17 cellular contexts compared by ENCODE assay signal in genomic region chr20:10642859-10643559, GRCh38. TPM values are rescaled to one million over a fixed set of nuclear protein-coding genes. Genes with fewer than 3 reads are reported as not detected.
DNase-seq lines count a peak whose midpoint lies in the region; ATAC-seq and TF ChIP-seq lines count a peak whose summit lies in the region.
"Had no signal": no experiment of that assay in that cellular context is flagged by ENCODE, and none has a peak within 500 bp of the region (broad histone marks: within the 10 kb centered on the region; RNA-seq: fewer than 3 reads in every experiment).

No MANE protein-coding gene starts in this region.

- no peak for DNase-seq in activated naive CD8-positive, alpha-beta T cell treated with anti-CD3 and anti-CD28 coated beads, Interleukin-2, amount 50 U/mL, for 24 hours
- no peak for DNase-seq in activated naive CD8-positive, alpha-beta T cell treated with anti-CD3 and anti-CD28 coated beads for 36 hours
- DNase-seq in SJCRH30 (peak; percentile 60 to 81), esophagus squamous epithelium (lab: John Stamatoyannopoulos, UW) (no peak), stomach (no peak), HFFc6 (no peak)
- no peak for DNase-seq in stimulated activated CD4-positive, alpha-beta T cell treated with anti-CD3 and anti-CD28 coated beads, Interleukin-2, amount 100 ng/mL, for 48 hours
- DNase-seq: activated CD4-positive, CD25-positive, alpha-beta regulatory T cell; activated naive CD4-positive, alpha-beta T cell treated with anti-CD3 and anti-CD28 coated beads, Interleukin-2, amount 10 ng/mL, durations not matched to agents 7 days and 5 days; DMS 273 treated with DMSO at 0.1 percent for 48 hours; H7; hippocampal formation; KG1; NCI-H2029 had no signal

- H3K4me3 ChIP-seq in SJCRH30, result no peak overlapping the region
- no peak overlapping the region for H3K4me3 ChIP-seq in esophagus squamous epithelium
- no peak overlapping the region for H3K4me3 ChIP-seq in stomach
- H3K4me3 ChIP-seq: suprapubic skin had no signal

- peaks cover 4% of the 10 kb centered on the region for H3K4me1 Mint-ChIP-seq in activated naive CD8-positive, alpha-beta T cell treated with anti-CD3 and anti-CD28 coated beads, Interleukin-2, amount 50 U/mL, for 24 hours
- peaks cover 2% of the 10 kb centered on the region for H3K4me1 Mint-ChIP-seq in activated naive CD8-positive, alpha-beta T cell treated with anti-CD3 and anti-CD28 coated beads for 36 hours
- peaks cover 9% of the 10 kb centered on the region for H3K4me1 Mint-ChIP-seq in HFFc6 (ENCODE audit: low read depth)
- H3K4me1 Mint-ChIP-seq: activated naive CD4-positive, alpha-beta T cell treated with anti-CD3 and anti-CD28 coated beads, Interleukin-2, amount 10 ng/mL, durations not matched to agents 7 days and 5 days; central memory CD8-positive, alpha-beta T cell had no signal

- H3K4me3 Mint-ChIP-seq in activated naive CD8-positive, alpha-beta T cell treated with anti-CD3 and anti-CD28 coated beads, Interleukin-2, amount 50 U/mL, for 24 hours, result no peak overlapping the region
- no peak overlapping the region for H3K4me3 Mint-ChIP-seq in activated naive CD8-positive, alpha-beta T cell treated with anti-CD3 and anti-CD28 coated beads for 36 hours
- H3K4me3 Mint-ChIP-seq in HFFc6, result no peak overlapping the region
- H3K4me3 Mint-ChIP-seq: activated naive CD4-positive, alpha-beta T cell treated with anti-CD3 and anti-CD28 coated beads, Interleukin-2, amount 10 ng/mL, durations not matched to agents 7 days and 5 days; central memory CD8-positive, alpha-beta T cell had no signal

- H3K36me3 ChIP-seq in SJCRH30 (peaks cover 32% of the 10 kb centered on the region; the same call in 1 of the 2 replicates), esophagus squamous epithelium (peaks cover 75 to 100% (median 77%) of the 10 kb centered on the region in 3 donors), stomach (peaks cover 90 to 99% (median 93%) of the 10 kb centered on the region in 4 donors)

- ATAC-seq in activated naive CD8-positive, alpha-beta T cell treated with anti-CD3 and anti-CD28 coated beads, Interleukin-2, amount 50 U/mL, for 24 hours, result peak; percentile 24
- ATAC-seq in GM18909 (IDR thresholded peaks at IDR 0.05; ENCODE audit: poor library complexity, unreplicated experiment), result no peak

- H3K27ac ChIP-seq in SJCRH30, result peak overlapping the region; percentile 76
- H3K27ac ChIP-seq in esophagus squamous epithelium, result peak overlapping the region; percentile 24 to 99 (median 86)
- peak overlapping the region in 4 of 5 donors; percentile 2 to 44 (median 19) for H3K27ac ChIP-seq in stomach
- H3K27ac ChIP-seq: suprapubic skin had no signal

- TF ChIP-seq POLR2A in esophagus squamous epithelium (IDR thresholded peaks at IDR 0.05), result no peak
- no peak for TF ChIP-seq POLR2A in stomach (IDR thresholded peaks at IDR 0.05)

- intact Hi-C loops in esophagus squamous epithelium (cut with DNase I), result no loop called here
- intact Hi-C loops in stomach (cut with DNase I; ENCODE audit: low total_unique reads), result no loop called here

- TF ChIP-seq EP300 in stomach (IDR thresholded peaks at IDR 0.05), result no peak

- H3K27me3 ChIP-seq in SJCRH30, result no peaks in the 10 kb centered on the region
- no peaks in the 10 kb centered on the region for H3K27me3 ChIP-seq in esophagus squamous epithelium
- no peaks in the 10 kb centered on the region for H3K27me3 ChIP-seq in stomach
- H3K27me3 ChIP-seq: suprapubic skin had no signal

- no peak for TF ChIP-seq CTCF in esophagus squamous epithelium (IDR thresholded peaks at IDR 0.05)
- no peak for TF ChIP-seq CTCF in stomach (IDR thresholded peaks at IDR 0.05)
- no peak for TF ChIP-seq CTCF in HFFc6 (IDR thresholded peaks at IDR 0.05)

- no peaks in the 10 kb centered on the region for H3K9me3 ChIP-seq in SJCRH30 (replicated peaks)
- H3K9me3 ChIP-seq in esophagus squamous epithelium, result no peaks in the 10 kb centered on the region
- no peaks in the 10 kb centered on the region for H3K9me3 ChIP-seq in stomach
- H3K9me3 ChIP-seq: suprapubic skin had no signal

- H3K36me3 Mint-ChIP-seq in activated naive CD8-positive, alpha-beta T cell treated with anti-CD3 and anti-CD28 coated beads, Interleukin-2, amount 50 U/mL, for 24 hours (ENCODE audit: low read depth), result no peaks in the 10 kb centered on the region
- no peaks in the 10 kb centered on the region for H3K36me3 Mint-ChIP-seq in activated naive CD8-positive, alpha-beta T cell treated with anti-CD3 and anti-CD28 coated beads for 36 hours
- H3K36me3 Mint-ChIP-seq in HFFc6 (ENCODE audit: low read depth), result peaks cover 40% of the 10 kb centered on the region
- H3K36me3 Mint-ChIP-seq: activated naive CD4-positive, alpha-beta T cell treated with anti-CD3 and anti-CD28 coated beads, Interleukin-2, amount 10 ng/mL, durations not matched to agents 7 days and 5 days had no signal

- H3K9me3 Mint-ChIP-seq in activated naive CD8-positive, alpha-beta T cell treated with anti-CD3 and anti-CD28 coated beads, Interleukin-2, amount 50 U/mL, for 24 hours, result no peaks in the 10 kb centered on the region
- no peaks in the 10 kb centered on the region for H3K9me3 Mint-ChIP-seq in activated naive CD8-positive, alpha-beta T cell treated with anti-CD3 and anti-CD28 coated beads for 36 hours
- H3K9me3 Mint-ChIP-seq in HFFc6, result no peaks in the 10 kb centered on the region
- H3K9me3 Mint-ChIP-seq: activated naive CD4-positive, alpha-beta T cell treated with anti-CD3 and anti-CD28 coated beads, Interleukin-2, amount 10 ng/mL, durations not matched to agents 7 days and 5 days; central memory CD8-positive, alpha-beta T cell had no signal

- peaks cover 5% of the 10 kb centered on the region for H3K27me3 Mint-ChIP-seq in activated naive CD8-positive, alpha-beta T cell treated with anti-CD3 and anti-CD28 coated beads, Interleukin-2, amount 50 U/mL, for 24 hours
- peaks cover 5% of the 10 kb centered on the region for H3K27me3 Mint-ChIP-seq in activated naive CD8-positive, alpha-beta T cell treated with anti-CD3 and anti-CD28 coated beads for 36 hours
- no peaks in the 10 kb centered on the region; the same call in 1 of the 2 replicates for H3K27me3 Mint-ChIP-seq in HFFc6 (ENCODE audit: insufficient read depth)
- H3K27me3 Mint-ChIP-seq: activated naive CD4-positive, alpha-beta T cell treated with anti-CD3 and anti-CD28 coated beads, Interleukin-2, amount 10 ng/mL, durations not matched to agents 7 days and 5 days had no signal

- no peak overlapping the region for H3K27ac Mint-ChIP-seq in activated naive CD8-positive, alpha-beta T cell treated with anti-CD3 and anti-CD28 coated beads, Interleukin-2, amount 50 U/mL, for 24 hours
- no peak overlapping the region for H3K27ac Mint-ChIP-seq in activated naive CD8-positive, alpha-beta T cell treated with anti-CD3 and anti-CD28 coated beads for 36 hours
- H3K27ac Mint-ChIP-seq in HFFc6, result no peak overlapping the region
- H3K27ac Mint-ChIP-seq: activated naive CD4-positive, alpha-beta T cell treated with anti-CD3 and anti-CD28 coated beads, Interleukin-2, amount 10 ng/mL, durations not matched to agents 7 days and 5 days had no signal

- 20% methylated on average over 4 of the region's 4 CpGs for WGBS in esophagus squamous epithelium, 2 donors
- 53 to 74% (median 56%) methylated on average over 4 of the region's 4 CpGs for WGBS in stomach, 5 donors

- peaks cover 27% of the 10 kb centered on the region for H3K4me1 ChIP-seq in SJCRH30
- peaks cover 21 to 100% (median 70%) of the 10 kb centered on the region in 3 donors for H3K4me1 ChIP-seq in esophagus squamous epithelium
- peaks cover 6 to 49% (median 24%) of the 10 kb centered on the region in 4 donors for H3K4me1 ChIP-seq in stomach

RNA-seq across cellular contexts. Expression of gene JAG1, which starts 30.8 kb away (rescaled TPM):
- total RNA-seq in activated naive CD8-positive, alpha-beta T cell treated with anti-CD3 and anti-CD28 coated beads for 36 hours, result under 1 TPM in 1 of 2 experiments, not detected in 1; 0.19 TPM
- total RNA-seq in SJCRH30 (2014; rRNA removed; shearing (Covaris generic)), result 8.8 TPM in 2 replicates
- total RNA-seq in esophagus squamous epithelium, result 100 to 1,000 TPM in 3 of 4 donors, 10 to 100 TPM in 1; 89.6 to 182 (median 123) TPM
- total RNA-seq in stomach, result 100 to 1,000 TPM in 1 of 5 donors, 10 to 100 TPM in 4; 54.8 to 133 (median 95.0) TPM
- 10 to 100 TPM in 1 of 3 donors, 1 to 10 TPM in 2; 5.2 to 26.3 (median 7.5) TPM for polyA plus RNA-seq in stomach
- total RNA-seq in HFFc6 (2021; fragmentation: NEBNext Ultra II Directional; extraction: Animal tissue kit (Norgen Biotek cat#: 25700)), result 1 to 10 TPM; 3.0 to 9.3 (median 8.2) TPM

Comparison
In these comparisons a context has a peak if more than half of its experiments do, and no peak if none do; other contexts are left out.
1. DNase-seq: peak in SJCRH30 (2 of 2); none in activated naive CD8-positive, alpha-beta T cell treated with anti-CD3 and anti-CD28 coated beads, Interleukin-2, amount 50 U/mL, for 24 hours (single experiment), activated naive CD8-positive, alpha-beta T cell treated with anti-CD3 and anti-CD28 coated beads for 36 hours (single experiment), esophagus squamous epithelium (single experiment), stomach (single experiment), HFFc6 (single experiment) and stimulated activated CD4-positive, alpha-beta T cell treated with anti-CD3 and anti-CD28 coated beads, Interleukin-2, amount 100 ng/mL, for 48 hours (0 of 2).
2. H3K27ac ChIP-seq: peak in every context shown above with its lines; median percentile 86 in esophagus squamous epithelium; 76 in SJCRH30; 19 in stomach.